Comparison of ENCODE assay signal across 8 cellular contexts in genomic region chr3:142596726-142597088, GRCh38. TPM values are rescaled to one million over a fixed set of nuclear protein-coding genes. Genes with fewer than 3 reads are reported as not detected.
DNase-seq lines count a peak whose midpoint lies in the region; ATAC-seq, FAIRE-seq and TF ChIP-seq lines count a peak whose summit lies in the region.

No MANE protein-coding gene starts in this region.

- 2 to 4% methylated on average over 5 of the region's 5 CpGs for WGBS in pancreas, 2 donors

- no peaks in the 10 kb centered on the region for H3K27me3 ChIP-seq in OCI-LY3 (ENCODE audit: low read depth, low read length)
- H3K27me3 ChIP-seq in pancreas = no peaks in the 10 kb centered on the region

- peaks cover 49% of the 10 kb centered on the region for H3K36me3 Mint-ChIP-seq in Calu3 (ENCODE audit: insufficient read depth, unreplicated experiment)

- FAIRE-seq in pancreas (lab: Jason Lieb, UNC) (no peak), RCC 7860 (lab: Jason Lieb, UNC) (no peak)

- H3K4me2 ChIP-seq in OCI-LY3 (ENCODE audit: low read length) = peak overlapping the region; percentile 94

- H3K9me3 Mint-ChIP-seq in Calu3 (ENCODE audit: low read depth, unreplicated experiment) = no peaks in the 10 kb centered on the region

- H3K9me3 ChIP-seq in OCI-LY3 (ENCODE audit: insufficient read depth, low read length) (no peaks in the 10 kb centered on the region), pancreas (no peaks in the 10 kb centered on the region)

- CTCF ChIA-PET in Calu3 (lab: Charles Lee) = interaction anchor here (1.0 to 1.4 kb wide), 5 partner anchors 10 to 84 kb away, joined by 3 to 5 read pairs (median 3); partner anchors contain the start of gene ATR

- intact Hi-C loops in Calu3 (cut with micrococcal nuclease; ENCODE audit: unreplicated experiment) = loop anchor here (1.0 to 5.0 kb wide), 2 partner anchors 51 to 68 kb away; no protein-coding TSS in a partner anchor
- intact Hi-C loops in pancreas (cut with DNase I) = no loop called here

- H3K4me1 Mint-ChIP-seq in Calu3 (ENCODE audit: low read depth, unreplicated experiment) = peaks cover 37% of the 10 kb centered on the region

- H3K36me3 ChIP-seq in OCI-LY3 (replicated peaks; ENCODE audit: low read depth, low read length) = no peaks in the 10 kb centered on the region
- H3K36me3 ChIP-seq in pancreas = no peaks in the 10 kb centered on the region

- H3K4me3 ChIP-seq in OCI-LY3 (ENCODE audit: low read length) = peak overlapping the region; percentile 93
- H3K4me3 ChIP-seq in epithelial cell of esophagus (ENCODE audit: low read length) = peak overlapping the region; percentile 80
- peak overlapping the region; percentile 35 to 70 (median 61) for H3K4me3 ChIP-seq in pancreas

- TF ChIP-seq CTCF in Calu3 (IDR thresholded peaks at IDR 0.05; ENCODE audit: unreplicated experiment) = no peak
- TF ChIP-seq CTCF in OCI-LY3 (IDR thresholded peaks at IDR 0.05; ENCODE audit: low read depth, low read length) = no peak
- no peak for TF ChIP-seq CTCF in epithelial cell of esophagus (IDR thresholded peaks at IDR 0.05; ENCODE audit: insufficient read depth, low read depth, low read length, missing control alignments)
- no peak for TF ChIP-seq CTCF in pancreas (IDR thresholded peaks at IDR 0.05)

- H3K4me1 ChIP-seq in OCI-LY3 (ENCODE audit: low read length) = peaks cover 11% of the 10 kb centered on the region
- H3K4me1 ChIP-seq in pancreas = peaks cover 0 to 3% (median 0%) of the 10 kb centered on the region in 3 donors

- peak overlapping the region; percentile 73 for H3K9ac ChIP-seq in OCI-LY3 (ENCODE audit: low read length)

- no peaks in the 10 kb centered on the region for H3K79me2 ChIP-seq in OCI-LY3 (ENCODE audit: low read length)

- H2AFZ ChIP-seq in OCI-LY3 (ENCODE audit: low read depth, low read length) = peak overlapping the region; percentile 100

- H3K27ac ChIP-seq in OCI-LY3 (ENCODE audit: low read length) (no peak overlapping the region), pancreas (peak overlapping the region; percentile 75 to 94 (median 87))

- peak overlapping the region; percentile 84 for H3K27ac Mint-ChIP-seq in Calu3 (ENCODE audit: unreplicated experiment)

- ATAC-seq in pancreas = peak; percentile 4 to 31 (median 19)
- ATAC-seq in HG03342 (IDR thresholded peaks at IDR 0.05; ENCODE audit: unreplicated experiment) = no peak
- ATAC-seq in HG03469 (IDR thresholded peaks at IDR 0.05; ENCODE audit: unreplicated experiment) = no peak

- TSS peak; percentile 58 for BruUV-seq in Calu3 (replicated peaks; lab: Mats Ljungman, UMichigan)

- H4K20me1 ChIP-seq in OCI-LY3 (ENCODE audit: insufficient read depth, low read length) = no peaks in the 10 kb centered on the region

- H3K27me3 Mint-ChIP-seq in Calu3 (ENCODE audit: unreplicated experiment) = no peaks in the 10 kb centered on the region

- H3K4me3 Mint-ChIP-seq in Calu3 (ENCODE audit: low read depth, unreplicated experiment) = peak overlapping the region; percentile 99

- DNase-seq in Calu3 = no peak
- no peak for DNase-seq in epithelial cell of esophagus (ENCODE audit: low read depth)
- DNase-seq in pancreas = no peak
- DNase-seq in Ammon's horn (ENCODE audit: low spot score) = no peak
- DNase-seq in RCC 7860 (ENCODE audit: low spot score) = no peak

RNA-seq across cellular contexts. Expression of gene PLS1, which starts 0.5 kb away (rescaled TPM):
- 155 and 165 TPM in 2 replicates for total RNA-seq in Calu3 (2022)
- 10 to 100 TPM in 3 of 6 donors, 1 to 10 TPM in 3; 7.6 to 23.6 (median 11.4) TPM for total RNA-seq in pancreas
- polyA plus RNA-seq in pancreas = 10 to 100 TPM in 1 of 2 donors, 1 to 10 TPM in 1; 3.0 to 10.6 TPM

RNA-seq across cellular contexts. Expression of gene ATR, which starts 18.2 kb away (rescaled TPM):
- total RNA-seq in Calu3 (2022) (58.1 and 70.5 TPM in 2 replicates), pancreas (10 to 100 TPM in 2 of 6 donors, 1 to 10 TPM in 4; 8.2 to 16.6 (median 9.6) TPM)
- polyA plus RNA-seq in pancreas = 10 to 100 TPM; 12.6 to 15.4 TPM

Comparison
In these comparisons a context has a peak if more than half of its experiments do, and no peak if none do; other contexts are left out.
1. ATAC-seq: peak in pancreas (4 of 4); none in HG03342 (single experiment) and HG03469 (single experiment).
2. Peak in every context shown above with its lines, with median percentiles within 50 percentile points of each other: H3K4me3 ChIP-seq.